Comparison of ENCODE assay signal across 17 cellular contexts in the genomic region with DNA sequence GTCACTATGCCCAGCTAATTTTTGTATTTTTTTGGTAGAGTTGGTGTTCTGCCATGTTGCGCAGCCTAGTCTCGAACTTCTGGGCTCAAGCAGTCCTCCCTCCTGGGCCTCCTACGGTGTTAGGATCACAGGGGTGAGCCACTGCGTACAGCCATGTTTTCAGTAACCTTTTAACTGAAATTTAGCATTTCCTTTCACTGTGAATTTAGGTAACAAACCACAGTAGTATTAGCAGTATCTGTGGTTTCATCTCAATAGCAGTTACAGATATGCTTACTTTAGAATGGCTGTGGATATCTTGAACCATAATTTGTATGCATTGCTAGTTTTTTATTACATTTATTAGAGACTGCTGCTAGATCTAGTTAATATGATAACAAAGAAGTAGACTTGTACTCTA. TPM values are rescaled to one million over a fixed set of nuclear protein-coding genes. Genes with fewer than 3 reads are reported as not detected.
DNase-seq lines count a peak whose midpoint lies in the region; ATAC-seq and TF ChIP-seq lines count a peak whose summit lies in the region.
"Had no signal": no experiment of that assay in that cellular context is flagged by ENCODE, and none has a peak within 500 bp of the region (broad histone marks: within the 10 kb centered on the region; RNA-seq: fewer than 3 reads in every experiment).

No MANE protein-coding gene starts in this region.

- H3K36me3 Mint-ChIP-seq in activated CD4-positive, alpha-beta T cell treated with anti-CD3 and anti-CD28 coated beads, Interleukin-2, amount 10 ng/mL, durations not matched to agents 7 days and 5 days (ENCODE audit: low read depth), result peaks cover 4% of the 10 kb centered on the region
- H3K36me3 Mint-ChIP-seq in CD4-positive, CD25-positive, alpha-beta regulatory T cell, result no peaks in the 10 kb centered on the region
- H3K36me3 Mint-ChIP-seq in activated T-helper 17 cell treated with anti-CD3 and anti-CD28 coated beads, Interleukin-2, amount 50 U/mL, for 72 hours (ENCODE audit: low read depth), result no peaks in the 10 kb centered on the region
- H3K36me3 Mint-ChIP-seq in progenitor cell of endocrine pancreas (ENCODE audit: insufficient read depth), result no peaks in the 10 kb centered on the region
- H3K36me3 Mint-ChIP-seq: CD14-positive monocyte had no signal

- peak in 1 of 2 donors; percentile 15 for ATAC-seq in CD4-positive, CD25-positive, alpha-beta regulatory T cell (ENCODE audit: low read depth in 2 of 2)
- ATAC-seq in activated T-helper 17 cell treated with anti-CD3 and anti-CD28 coated beads, Interleukin-2, amount 50 U/mL, for 72 hours (replicated peaks), result no peak
- ATAC-seq in SK-N-SH treated with all-trans-retinoic acid at 6 μM for 48 hours, result no peak

- no peaks in the 10 kb centered on the region for H3K36me3 ChIP-seq in CD4-positive, CD25-positive, alpha-beta regulatory T cell (ENCODE audit: control insufficient read depth, insufficient read depth, low read length)
- no peaks in the 10 kb centered on the region for H3K36me3 ChIP-seq in KOPT-K1 (ENCODE audit: insufficient read depth, low read length)

- TF ChIP-seq CTCF in progenitor cell of endocrine pancreas (IDR thresholded peaks at IDR 0.05; ENCODE audit: unreplicated experiment), result no peak

- no peak overlapping the region for H3K4me3 Mint-ChIP-seq in activated CD4-positive, alpha-beta T cell treated with anti-CD3 and anti-CD28 coated beads, Interleukin-2, amount 10 ng/mL, durations not matched to agents 7 days and 5 days
- peak overlapping the region; percentile 53 to 89 (median 72) for H3K4me3 Mint-ChIP-seq in CD4-positive, CD25-positive, alpha-beta regulatory T cell
- H3K4me3 Mint-ChIP-seq in activated T-helper 17 cell treated with anti-CD3 and anti-CD28 coated beads, Interleukin-2, amount 50 U/mL, for 72 hours, result no peak overlapping the region
- H3K4me3 Mint-ChIP-seq in progenitor cell of endocrine pancreas (ENCODE audit: low read depth), result no peak overlapping the region
- H3K4me3 Mint-ChIP-seq: CD14-positive monocyte, HFFc6 had no signal

- POLR2A ChIA-PET in activated CD4-positive, alpha-beta T cell treated with anti-CD3 and anti-CD28 coated beads, Interleukin-2, amount 10 ng/mL, durations not matched to agents 7 days and 5 days (lab: Charles Lee), result no interaction called here

- H3K27ac Mint-ChIP-seq in activated CD4-positive, alpha-beta T cell treated with anti-CD3 and anti-CD28 coated beads, Interleukin-2, amount 10 ng/mL, durations not matched to agents 7 days and 5 days, result peak overlapping the region; percentile 76
- H3K27ac Mint-ChIP-seq in CD4-positive, CD25-positive, alpha-beta regulatory T cell, result peak overlapping the region; percentile 77 to 93 (median 78)
- H3K27ac Mint-ChIP-seq in activated T-helper 17 cell treated with anti-CD3 and anti-CD28 coated beads, Interleukin-2, amount 50 U/mL, for 72 hours, result peak overlapping the region; percentile 33
- no peak overlapping the region for H3K27ac Mint-ChIP-seq in progenitor cell of endocrine pancreas
- H3K27ac Mint-ChIP-seq: HFFc6 had no signal

- no peaks in the 10 kb centered on the region for H3K27me3 ChIP-seq in CD4-positive, CD25-positive, alpha-beta regulatory T cell (ENCODE audit: control insufficient read depth, insufficient read depth, low read length)

- no peak for DNase-seq in activated CD4-positive, alpha-beta T cell treated with anti-CD3 and anti-CD28 coated beads, Interleukin-2, amount 10 ng/mL, durations not matched to agents 7 days and 5 days
- DNase-seq in activated CD4-positive, alpha-beta T cell treated with anti-CD3 and anti-CD28 coated beads for 1 hour, result no peak
- peak in 2 of 3 donors; percentile 41 to 62 for DNase-seq in CD4-positive, CD25-positive, alpha-beta regulatory T cell
- no peak for DNase-seq in progenitor cell of endocrine pancreas (ENCODE audit: low spot score, unreplicated experiment)
- no peak for DNase-seq in foreskin melanocyte
- DNase-seq: DMS153, DMS79 treated with DMSO at 0.1 percent for 48 hours, GDM1, HCEC 1CT, HFFc6 had no signal

- no peaks in the 10 kb centered on the region for H3K9me3 ChIP-seq in CD4-positive, CD25-positive, alpha-beta regulatory T cell (ENCODE audit: control insufficient read depth in 2 of 2, low read length in 2 of 2)
- H3K9me3 ChIP-seq in KOPT-K1 (ENCODE audit: insufficient read depth, low read length, poor library complexity, severe bottlenecking), result no peaks in the 10 kb centered on the region

- CTCF ChIA-PET in activated CD4-positive, alpha-beta T cell treated with anti-CD3 and anti-CD28 coated beads, Interleukin-2, amount 10 ng/mL, durations not matched to agents 7 days and 5 days (lab: Charles Lee), result interaction anchor here (1.7 kb wide), 1 partner anchor 11 kb away, joined by 10 read pairs; a partner anchor contains a TSS

- H3K9me3 Mint-ChIP-seq in activated CD4-positive, alpha-beta T cell treated with anti-CD3 and anti-CD28 coated beads, Interleukin-2, amount 10 ng/mL, durations not matched to agents 7 days and 5 days, result no peaks in the 10 kb centered on the region
- peaks cover 0 to 2% (median 0%) of the 10 kb centered on the region in 7 donors for H3K9me3 Mint-ChIP-seq in CD4-positive, CD25-positive, alpha-beta regulatory T cell
- no peaks in the 10 kb centered on the region for H3K9me3 Mint-ChIP-seq in activated T-helper 17 cell treated with anti-CD3 and anti-CD28 coated beads, Interleukin-2, amount 50 U/mL, for 72 hours
- no peaks in the 10 kb centered on the region for H3K9me3 Mint-ChIP-seq in progenitor cell of endocrine pancreas (ENCODE audit: low read depth)
- H3K9me3 Mint-ChIP-seq: CD14-positive monocyte, HFFc6 had no signal

- H3K27ac ChIP-seq in CD4-positive, CD25-positive, alpha-beta regulatory T cell (ENCODE audit: insufficient read depth, low read length, poor library complexity, severe bottlenecking), result peak overlapping the region; percentile 52
- H3K27ac ChIP-seq in KOPT-K1 (ENCODE audit: low read depth, low read length, poor library complexity, severe bottlenecking), result peak overlapping the region; percentile 72
- H3K27ac ChIP-seq: 22Rv1 had no signal

- H3K4me1 Mint-ChIP-seq in activated CD4-positive, alpha-beta T cell treated with anti-CD3 and anti-CD28 coated beads, Interleukin-2, amount 10 ng/mL, durations not matched to agents 7 days and 5 days, result peaks cover 27% of the 10 kb centered on the region
- peaks cover 7 to 51% (median 33%) of the 10 kb centered on the region in 4 donors for H3K4me1 Mint-ChIP-seq in CD4-positive, CD25-positive, alpha-beta regulatory T cell
- peaks cover 5% of the 10 kb centered on the region for H3K4me1 Mint-ChIP-seq in activated T-helper 17 cell treated with anti-CD3 and anti-CD28 coated beads, Interleukin-2, amount 50 U/mL, for 72 hours
- H3K4me1 Mint-ChIP-seq in progenitor cell of endocrine pancreas (ENCODE audit: low read depth), result peaks cover 9% of the 10 kb centered on the region

- H3K27me3 Mint-ChIP-seq in activated CD4-positive, alpha-beta T cell treated with anti-CD3 and anti-CD28 coated beads, Interleukin-2, amount 10 ng/mL, durations not matched to agents 7 days and 5 days, result no peaks in the 10 kb centered on the region
- no peaks in the 10 kb centered on the region for H3K27me3 Mint-ChIP-seq in CD4-positive, CD25-positive, alpha-beta regulatory T cell
- no peaks in the 10 kb centered on the region for H3K27me3 Mint-ChIP-seq in activated T-helper 17 cell treated with anti-CD3 and anti-CD28 coated beads, Interleukin-2, amount 50 U/mL, for 72 hours
- H3K27me3 Mint-ChIP-seq in progenitor cell of endocrine pancreas, result no peaks in the 10 kb centered on the region

- peaks cover 36% of the 10 kb centered on the region for H3K4me1 ChIP-seq in CD4-positive, CD25-positive, alpha-beta regulatory T cell (ENCODE audit: control insufficient read depth, insufficient read depth, low read length, poor library complexity, severe bottlenecking)

- peak overlapping the region; percentile 52 for H3K4me3 ChIP-seq in CD4-positive, CD25-positive, alpha-beta regulatory T cell (ENCODE audit: low read depth, low read length)

TF ChIP-seq in SK-N-SH treated with all-trans-retinoic acid at 6 μM for 48 hours, 23 proteins besides CTCF, POLR2A, EP300 and RAD21 (continues in another document):
- TF ChIP-seq CSDC2 (CRISPR knock-in tag; IDR thresholded peaks at IDR 0.05), result no peak

RNA-seq across cellular contexts. Expression of a gene that starts 4.3 kb away (rescaled TPM):
- total RNA-seq in activated CD4-positive, alpha-beta T cell treated with anti-CD3 and anti-CD28 coated beads, Interleukin-2, amount 10 ng/mL, durations not matched to agents 7 days and 5 days, result 10 to 100 TPM; 41.2 to 48.9 TPM
- 40.0 TPM for total RNA-seq in CD4-positive, CD25-positive, alpha-beta regulatory T cell
- 100 to 1,000 TPM in 2 of 4 donors, 10 to 100 TPM in 2; 87.6 to 131 (median 99.0) TPM for polyA plus RNA-seq in CD4-positive, CD25-positive, alpha-beta regulatory T cell
- 10 to 100 TPM; 44.9 to 56.0 TPM for total RNA-seq in activated T-helper 17 cell treated with anti-CD3 and anti-CD28 coated beads, Interleukin-2, amount 50 U/mL, for 72 hours
- 31.2 and 33.6 TPM in 2 replicates for total RNA-seq in progenitor cell of endocrine pancreas

RNA-seq across cellular contexts. Expression of a gene that starts 11.1 kb away (rescaled TPM):
- 10 to 100 TPM; 11.7 to 12.4 TPM for total RNA-seq in activated CD4-positive, alpha-beta T cell treated with anti-CD3 and anti-CD28 coated beads, Interleukin-2, amount 10 ng/mL, durations not matched to agents 7 days and 5 days
- 13.7 TPM for total RNA-seq in CD4-positive, CD25-positive, alpha-beta regulatory T cell
- 1 to 10 TPM in 3 of 4 donors, under 1 TPM in 1; 0.64 to 2.7 (median 1.7) TPM for polyA plus RNA-seq in CD4-positive, CD25-positive, alpha-beta regulatory T cell
- total RNA-seq in activated T-helper 17 cell treated with anti-CD3 and anti-CD28 coated beads, Interleukin-2, amount 50 U/mL, for 72 hours, result 1 to 10 TPM; 3.6 to 4.3 TPM
- total RNA-seq in progenitor cell of endocrine pancreas, result 4.2 TPM in 2 replicates

RNA-seq across cellular contexts. Expression of a gene that starts 25.9 kb away (rescaled TPM):
- not detected for total RNA-seq in activated CD4-positive, alpha-beta T cell treated with anti-CD3 and anti-CD28 coated beads, Interleukin-2, amount 10 ng/mL, durations not matched to agents 7 days and 5 days
- total RNA-seq in CD4-positive, CD25-positive, alpha-beta regulatory T cell, result not detected
- polyA plus RNA-seq in CD4-positive, CD25-positive, alpha-beta regulatory T cell, result not detected
- total RNA-seq in activated T-helper 17 cell treated with anti-CD3 and anti-CD28 coated beads, Interleukin-2, amount 50 U/mL, for 72 hours, result not detected
- 0.22 and 0.27 TPM in 2 replicates for total RNA-seq in progenitor cell of endocrine pancreas
- total RNA-seq: A673, HFFc6 had no signal
- polyA plus RNA-seq: BJ, CD14-positive monocyte had no signal

RNA-seq across cellular contexts. Expression of a gene that starts 35.0 kb away (rescaled TPM):
- 10 to 100 TPM; 54.0 to 60.4 TPM for total RNA-seq in activated CD4-positive, alpha-beta T cell treated with anti-CD3 and anti-CD28 coated beads, Interleukin-2, amount 10 ng/mL, durations not matched to agents 7 days and 5 days
- total RNA-seq in CD4-positive, CD25-positive, alpha-beta regulatory T cell, result 13.9 TPM
- 10 to 100 TPM in 3 of 4 donors, 1 to 10 TPM in 1; 7.4 to 12.7 (median 11.2) TPM for polyA plus RNA-seq in CD4-positive, CD25-positive, alpha-beta regulatory T cell
- 100 to 1,000 TPM in 1 of 2 donors, 10 to 100 TPM in 1; 53.9 to 143 TPM for total RNA-seq in activated T-helper 17 cell treated with anti-CD3 and anti-CD28 coated beads, Interleukin-2, amount 50 U/mL, for 72 hours
- total RNA-seq in progenitor cell of endocrine pancreas, result 110 and 112 TPM in 2 replicates

RNA-seq across cellular contexts. Expression of a gene that starts 36.3 kb away (rescaled TPM):
- total RNA-seq in activated CD4-positive, alpha-beta T cell treated with anti-CD3 and anti-CD28 coated beads, Interleukin-2, amount 10 ng/mL, durations not matched to agents 7 days and 5 days, result 100 to 1,000 TPM; 125 to 126 TPM
- 265 TPM for total RNA-seq in CD4-positive, CD25-positive, alpha-beta regulatory T cell
- 10 to 100 TPM; 20.2 to 32.4 (median 24.1) TPM for polyA plus RNA-seq in CD4-positive, CD25-positive, alpha-beta regulatory T cell
- total RNA-seq in activated T-helper 17 cell treated with anti-CD3 and anti-CD28 coated beads, Interleukin-2, amount 50 U/mL, for 72 hours, result 10 to 100 TPM; 53.8 to 80.4 TPM
- total RNA-seq in progenitor cell of endocrine pancreas, result 86.5 and 97.0 TPM in 2 replicates

Comparison
In these comparisons a context has a peak if more than half of its experiments do, and no peak if none do; other contexts are left out.
1. DNase-seq: peak in CD4-positive, CD25-positive, alpha-beta regulatory T cell (2 of 3); none in activated CD4-positive, alpha-beta T cell treated with anti-CD3 and anti-CD28 coated beads, Interleukin-2, amount 10 ng/mL, durations not matched to agents 7 days and 5 days (single experiment), activated CD4-positive, alpha-beta T cell treated with anti-CD3 and anti-CD28 coated beads for 1 hour (single experiment), progenitor cell of endocrine pancreas (single experiment) and foreskin melanocyte (single experiment).
2. H3K4me3 Mint-ChIP-seq: peak in CD4-positive, CD25-positive, alpha-beta regulatory T cell (4 of 4); none in activated CD4-positive, alpha-beta T cell treated with anti-CD3 and anti-CD28 coated beads, Interleukin-2, amount 10 ng/mL, durations not matched to agents 7 days and 5 days (single experiment), activated T-helper 17 cell treated with anti-CD3 and anti-CD28 coated beads, Interleukin-2, amount 50 U/mL, for 72 hours (single experiment) and progenitor cell of endocrine pancreas (single experiment).